ENCODE assay signal across 25 cellular contexts in the genomic region with DNA sequence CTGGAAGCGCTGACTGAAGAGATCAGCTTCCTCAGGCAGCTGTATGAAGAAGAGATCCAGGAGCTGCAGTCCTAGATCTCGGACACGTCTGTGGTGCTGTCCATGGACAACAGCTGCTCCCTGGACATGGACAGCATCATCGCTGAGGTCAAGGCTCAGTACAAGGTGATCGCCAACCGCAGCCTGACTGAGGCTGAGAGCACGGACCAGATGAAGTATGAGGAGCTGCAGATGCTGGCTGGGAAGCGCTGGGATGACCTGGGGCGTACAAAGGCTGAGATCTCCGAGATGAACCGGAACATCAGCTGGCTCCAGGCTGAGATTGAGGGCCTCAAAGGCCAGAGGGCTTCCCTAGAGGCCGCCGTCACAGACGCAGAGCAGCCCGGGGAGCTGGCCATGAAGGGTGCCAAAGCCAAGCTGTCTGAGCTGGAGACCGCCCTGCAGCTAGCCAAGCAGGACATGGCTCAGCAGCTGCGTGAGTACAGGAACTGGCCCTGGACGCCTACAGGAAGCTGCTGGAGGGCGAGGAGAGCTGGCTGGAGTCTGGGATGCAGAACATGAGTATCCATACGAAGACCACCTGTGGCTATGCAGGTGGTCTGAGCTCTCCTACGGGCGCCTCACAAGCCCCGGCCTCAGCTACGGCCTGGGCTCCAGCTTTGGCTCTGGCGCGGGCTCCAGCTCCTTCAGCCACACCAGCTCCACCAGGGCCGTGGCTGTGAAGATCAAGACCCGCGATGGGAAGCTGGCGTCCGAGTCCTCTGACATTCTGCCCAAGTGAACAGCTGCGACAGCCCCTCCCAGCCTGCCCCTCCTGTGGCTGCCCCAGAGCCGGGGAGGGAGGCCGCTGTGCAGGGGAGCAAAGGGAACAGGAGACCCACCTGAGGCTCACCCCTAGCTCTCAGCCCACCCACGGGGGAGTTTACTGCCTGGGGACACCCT. TPM values are rescaled to one million over a fixed set of nuclear protein-coding genes. Genes with fewer than 3 reads are reported as not detected.
DNase-seq lines count a peak whose midpoint lies in the region; ATAC-seq, FAIRE-seq and TF ChIP-seq lines count a peak whose summit lies in the region.
"Had no signal": no experiment of that assay in that cellular context is flagged by ENCODE, and none has a peak within 500 bp of the region (broad histone marks: within the 10 kb centered on the region; RNA-seq: fewer than 3 reads in every experiment).

No MANE protein-coding gene starts in this region.

- H3K9me3 ChIP-seq in HepG2 (ENCODE audit: low read length) = no peaks in the 10 kb centered on the region
- no peaks in the 10 kb centered on the region for H3K9me3 ChIP-seq in right lobe of liver
- no peaks in the 10 kb centered on the region for H3K9me3 ChIP-seq in gastrocnemius medialis
- H3K9me3 ChIP-seq: BLaER1 had no signal

- peak; percentile 28; the same call in 1 of the 3 replicates for ATAC-seq in HepG2
- no peak for ATAC-seq in right lobe of liver
- ATAC-seq in gastrocnemius medialis = no peak

- POLR2A ChIA-PET in HepG2 (lab: Yijun Ruan, JAX) = no interaction called here

- no peak overlapping the region for H3K4me2 ChIP-seq in HepG2 (ENCODE audit: low read depth, low read length)
- H3K4me2 ChIP-seq: BLaER1, PC-9 had no signal

- 6% methylated on average over 8 of the region's 35 CpGs for WGBS in HepG2 (ENCODE audit: low lambda C conversion rate)
- 63% methylated on average over 5 of the region's 35 CpGs for WGBS in right lobe of liver (ENCODE audit: insufficient coverage, low coverage, low lambda C conversion rate, missing lambda C conversion rate)

- H3K36me3 ChIP-seq in HepG2 (replicated peaks in 1 of 2; ENCODE audit: control insufficient read depth in 1 of 2, insufficient read depth in 2 of 2, low read length in 2 of 2) (no peaks in the 10 kb centered on the region), right lobe of liver (no peaks in the 10 kb centered on the region), gastrocnemius medialis (no peaks in the 10 kb centered on the region)
- H3K36me3 ChIP-seq: BLaER1 had no signal

- no peak overlapping the region for H3K9ac ChIP-seq in HepG2 (ENCODE audit: insufficient read depth, low read depth, low read length)
- H3K9ac ChIP-seq: BLaER1, GM23248 had no signal

- H3K27ac ChIP-seq in HepG2 (ENCODE audit: extremely low read length, insufficient read depth, low read length) (no peak overlapping the region), right lobe of liver (no peak overlapping the region), gastrocnemius medialis (peak overlapping the region; percentile 27 to 54 (median 30))
- H3K27ac ChIP-seq: BLaER1, GM23248, PC-9 had no signal

- no peak for TF ChIP-seq POLR2A in HepG2 (IDR thresholded peaks at IDR 0.05; ENCODE audit: insufficient read depth in 1 of 2, low read depth in 2 of 2, low read length in 2 of 2)
- no peak for TF ChIP-seq POLR2A in right lobe of liver (IDR thresholded peaks at IDR 0.05)
- TF ChIP-seq POLR2A in gastrocnemius medialis (IDR thresholded peaks at IDR 0.05) = no peak

- no peak for DNase-seq in HepG2 (ENCODE audit: low spot score)
- DNase-seq in right lobe of liver = no peak
- peak; percentile 27 for DNase-seq in myocyte (ENCODE audit: low read depth)
- DNase-seq in gastrocnemius medialis = peak in 1 of 2 donors; percentile 22
- DNase-seq in ecto neural progenitor cell (ENCODE audit: low spot score) = no peak
- DNase-seq in T-helper 1 cell = no peak
- DNase-seq in HK-2 (ENCODE audit: unreplicated experiment) = no peak
- DNase-seq in activated effector memory CD4-positive, alpha-beta T cell treated with Interleukin-2 at 50 U/mL for 16 hours = no peak
- DNase-seq: CD4-positive, alpha-beta T cell; H7; IMR-90; KG1; MM.1S; NCI-H2029; NCI-H446; NCI-H524 treated with DMSO at 0.1 percent for 48 hours; NCI-H82; NK-92 treated with Interleukin-12 subunit alpha and Interleukin-12 subunit beta, amount 100 ng/mL, for 24 hours; PC-9; SHP77 had no signal

- no peak for TF ChIP-seq RAD21 in HepG2 (CRISPR knock-in tag; IDR thresholded peaks at IDR 0.05)

- no peaks in the 10 kb centered on the region for H3K79me2 ChIP-seq in HepG2 (ENCODE audit: insufficient read depth, low read length)

- in situ Hi-C loops in HepG2 (cut with HindIII; ENCODE audit: extremely low pct_ligation_motif_present, low pct_unique_long_range_greater_than_20kb) = loop anchor here (25.0 kb wide), 1 partner anchor 244 kb away; no protein-coding TSS in a partner anchor
- in situ Hi-C loops in gastrocnemius medialis (cut with MboI; ENCODE audit: low sequenced_read_pairs in 4 of 4) = no loop called here

- intact Hi-C loops in HepG2 (cut with micrococcal nuclease; ENCODE audit: unreplicated experiment) (loop anchor here (10.0 kb wide), 1 partner anchor 221 kb away; no protein-coding TSS in a partner anchor), right lobe of liver (cut with DNase I) (no loop called here), gastrocnemius medialis (cut with DNase I; ENCODE audit: low total_unique reads) (no loop called here)

- no peak for TF ChIP-seq EP300 in HepG2 (IDR thresholded peaks at IDR 0.05; ENCODE audit: low read depth in 2 of 2, low read length in 2 of 2)
- TF ChIP-seq EP300 in HepG2 (CRISPR knock-in tag; IDR thresholded peaks at IDR 0.05; ENCODE audit: borderline replicate concordance) = no peak

- CTCF ChIA-PET in HepG2 (lab: Yijun Ruan, JAX; ENCODE audit: low intra/inter-chr PET ratio, low total read pairs) = no interaction called here

- H3K4me1 ChIP-seq in HepG2 (ENCODE audit: insufficient read depth, low read length) (no peaks in the 10 kb centered on the region), right lobe of liver (no peaks in the 10 kb centered on the region), gastrocnemius medialis (no peaks in the 10 kb centered on the region)
- H3K4me1 ChIP-seq: BLaER1 had no signal

- TF ChIP-seq CTCF in HepG2 (CRISPR knock-in tag; IDR thresholded peaks at IDR 0.05) = no peak
- no peak for TF ChIP-seq CTCF in right lobe of liver (IDR thresholded peaks at IDR 0.05)
- TF ChIP-seq CTCF in gastrocnemius medialis (IDR thresholded peaks at IDR 0.05 in 4 of 5, conservative IDR thresholded peaks at IDR 0.05 in 1 of 5) = no peak

- FAIRE-seq in HepG2 (lab: Jason Lieb, UNC) = no peak
- FAIRE-seq: D721Med, GM19239 had no signal

- H4K20me1 ChIP-seq in HepG2 (ENCODE audit: insufficient read depth, low read length) = no peaks in the 10 kb centered on the region
- H4K20me1 ChIP-seq: BLaER1 had no signal

- H3K4me3 ChIP-seq in HepG2 (replicated peaks in 1 of 3; ENCODE audit: insufficient read depth in 1 of 3, low read depth in 2 of 3, low read length in 3 of 3) (no peak overlapping the region), right lobe of liver (no peak overlapping the region), gastrocnemius medialis (no peak overlapping the region)
- H3K4me3 ChIP-seq: BLaER1, GM23248, PC-9 had no signal

- no TSS peak for BruUV-seq in HepG2 (replicated peaks; lab: Mats Ljungman, UMichigan)

- no peak overlapping the region for H2AFZ ChIP-seq in HepG2 (ENCODE audit: low read length)
- H2AFZ ChIP-seq: GM23248, PC-9 had no signal

- H3K27me3 ChIP-seq in HepG2 (ENCODE audit: control insufficient read depth in 1 of 2, insufficient read depth in 2 of 2, low read length in 2 of 2) (peaks cover 0 to 2% of the 10 kb centered on the region in 2 experiments; a peak in 2 of 5 replicates), right lobe of liver (no peaks in the 10 kb centered on the region), gastrocnemius medialis (no peaks in the 10 kb centered on the region)
- H3K27me3 ChIP-seq: BLaER1 had no signal

TF ChIP-seq in HepG2, 621 proteins besides CTCF, POLR2A, EP300 and RAD21 (continues in another document):
- TF ChIP-seq SETDB1 (CRISPR knock-in tag; IDR thresholded peaks at IDR 0.05; ENCODE audit: borderline replicate concordance) (no peak), SUZ12 (IDR thresholded peaks at IDR 0.05; ENCODE audit: low read depth, low read length) (no peak), POGZ (CRISPR knock-in tag; IDR thresholded peaks at IDR 0.05) (no peak), ZNF160 (CRISPR knock-in tag; IDR thresholded peaks at IDR 0.05) (no peak), HMG20B (CRISPR knock-in tag; conservative IDR thresholded peaks at IDR 0.05) (no peak), ZNF235 (CRISPR knock-in tag; IDR thresholded peaks at IDR 0.05; ENCODE audit: borderline replicate concordance) (no peak)

RNA-seq across cellular contexts. Expression of a gene that starts 24.9 kb away (rescaled TPM):
- not detected in 2 replicates for total RNA-seq in HepG2 (2016; rRNA removed; fragmentation: Illumina TruSeq; extraction: Trizol)
- total RNA-seq in HepG2 (2016; cell fraction: cytosol; rRNA removed; fragmentation: Illumina TruSeq; extraction: Trizol; ENCODE audit: low read depth) = not detected in 2 replicates
- total RNA-seq in HepG2 (2016; cell fraction: insoluble cytoplasmic fraction; rRNA removed; fragmentation: Illumina TruSeq; extraction: Trizol) = not detected in 2 replicates
- not detected in 2 replicates for total RNA-seq in HepG2 (2016; cell fraction: membrane; rRNA removed; fragmentation: Illumina TruSeq; extraction: Trizol)
- total RNA-seq in HepG2 (2016; cell fraction: nucleus; rRNA removed; fragmentation: Illumina TruSeq; extraction: Trizol) = not detected in 2 replicates
- polyA plus RNA-seq in HepG2 (2011; rRNA removed) = not detected in 2 replicates
- polyA plus RNA-seq in HepG2 (2011; cell fraction: cytosol; rRNA removed) = not detected in 2 replicates
- polyA plus RNA-seq in HepG2 (2011; cell fraction: nucleus; rRNA removed) = not detected in 2 replicates
- not detected in 2 replicates for polyA plus RNA-seq in HepG2 (2012)
- not detected in 2 replicates for polyA plus RNA-seq in HepG2 (2016; cell fraction: cytosol; fragmentation: Illumina TruSeq; extraction: Trizol; ENCODE audit: low read depth)
- polyA plus RNA-seq in HepG2 (2016; cell fraction: insoluble cytoplasmic fraction; fragmentation: Illumina TruSeq; extraction: Trizol; ENCODE audit: low read depth) = not detected in 2 replicates
- not detected in 2 replicates for polyA plus RNA-seq in HepG2 (2016; cell fraction: membrane; fragmentation: Illumina TruSeq; extraction: Trizol; ENCODE audit: low read depth)
- polyA plus RNA-seq in HepG2 (2016; cell fraction: nucleus; fragmentation: Illumina TruSeq; extraction: Trizol; ENCODE audit: insufficient read depth, low read depth) = not detected in 2 replicates
- not detected in 2 replicates for polyA minus RNA-seq in HepG2 (2011; rRNA and poly(A)+ RNA removed; ENCODE audit: low replicate concordance)
- polyA minus RNA-seq in HepG2 (2011; cell fraction: cytosol; rRNA and poly(A)+ RNA removed) = not detected in 2 replicates
- polyA minus RNA-seq in HepG2 (2011; cell fraction: nucleus; rRNA and poly(A)+ RNA removed) = not detected in 2 replicates
- total RNA-seq in right lobe of liver = under 1 TPM; 0.20 to 0.67 (median 0.39) TPM
- total RNA-seq in myocyte = not detected in 2 replicates
- 0.03 TPM for polyA plus RNA-seq in myocyte (2012)
- total RNA-seq in gastrocnemius medialis = 1 to 10 TPM; 1.8 to 8.3 (median 5.2) TPM
- total RNA-seq: CD4-positive, alpha-beta T cell; PC-9; SK-MEL-5 had no signal

Comparison
In these comparisons a context has a peak if more than half of its experiments do, and no peak if none do; other contexts are left out.
1. H3K27ac ChIP-seq: peak in gastrocnemius medialis (4 of 4); none in HepG2 (single experiment) and right lobe of liver (0 of 3).